ENCODE assay signal across 8 cellular contexts in the genomic region with DNA sequence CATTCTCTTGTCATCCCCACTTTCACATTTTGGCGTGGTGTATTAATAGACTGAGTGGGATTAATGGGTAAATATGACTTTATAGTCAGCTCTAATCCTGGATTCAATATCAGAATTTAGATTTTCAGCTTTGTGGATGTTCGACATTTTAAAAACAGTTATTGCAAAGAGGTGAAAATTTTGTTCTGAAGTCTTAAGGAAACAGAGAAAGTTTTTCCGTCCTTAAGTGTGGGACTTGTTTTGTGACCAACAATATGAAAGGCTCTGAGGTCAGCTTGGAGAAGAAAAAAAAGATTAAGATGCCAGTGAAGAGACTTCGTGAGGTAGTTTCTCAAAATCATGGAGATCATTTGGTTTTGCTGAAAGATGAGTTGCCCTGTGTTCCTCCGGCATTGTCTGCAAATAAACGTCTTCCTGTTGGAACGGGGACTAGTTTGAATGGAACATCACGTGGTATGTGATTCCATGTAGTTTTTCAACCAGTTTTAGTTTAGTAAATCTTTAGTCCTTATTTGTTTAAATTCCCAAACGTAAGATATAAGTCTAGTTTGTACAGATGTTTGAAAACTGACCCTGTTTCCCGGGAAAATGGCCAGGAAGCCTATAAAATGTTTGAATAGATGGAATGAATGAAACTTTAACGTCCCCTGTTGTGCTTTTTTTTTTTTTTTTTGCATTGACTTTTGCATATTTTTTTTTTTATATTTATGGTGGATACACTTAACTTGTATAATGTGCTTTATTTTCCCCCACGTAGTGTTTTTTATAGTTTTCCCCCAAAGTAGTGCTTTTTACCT. TPM values are rescaled to one million over a fixed set of nuclear protein-coding genes. Genes with fewer than 3 reads are reported as not detected.
A peak's percentile ranks its signal among the peaks of the same experiment; 100 is the strongest.
DNase-seq lines count a peak whose midpoint lies in the region; ATAC-seq, FAIRE-seq and TF ChIP-seq lines count a peak whose summit lies in the region.

No MANE protein-coding gene starts in this region.

- no peaks in the 10 kb centered on the region for H3K9me3 Mint-ChIP-seq in IgD-negative memory B cell

- intact Hi-C loops in Panc1 (cut with micrococcal nuclease; ENCODE audit: unreplicated experiment) (no loop called here), HepG2 (cut with micrococcal nuclease; ENCODE audit: unreplicated experiment) (no loop called here)

- FAIRE-seq in HepG2 (lab: Jason Lieb, UNC) = no peak

- peak overlapping the region; percentile 76 for H3K4me3 ChIP-seq in DOHH2 (ENCODE audit: low read length)
- H3K4me3 ChIP-seq in Panc1 (ENCODE audit: low read depth in 2 of 2, low read length in 2 of 2) = peak overlapping the region; percentile 91 to 98
- H3K4me3 ChIP-seq in choroid plexus epithelial cell (ENCODE audit: low read depth, low read length) = peak overlapping the region; percentile 74
- peak overlapping the region; percentile 82 to 84 (median 83) for H3K4me3 ChIP-seq in HepG2 (replicated peaks in 1 of 3; ENCODE audit: insufficient read depth in 1 of 3, low read depth in 2 of 3, low read length in 3 of 3)

- TF ChIP-seq EP300 in HepG2 (IDR thresholded peaks at IDR 0.05; ENCODE audit: low read depth in 2 of 2, low read length in 2 of 2) = no peak
- no peak for TF ChIP-seq EP300 in HepG2 (CRISPR knock-in tag; IDR thresholded peaks at IDR 0.05; ENCODE audit: borderline replicate concordance)

- POLR2A ChIA-PET in Panc1 (lab: Charles Lee) (no interaction called here), HepG2 (lab: Yijun Ruan, JAX) (interaction anchor here (0.8 to 2.6 kb wide), 5 partner anchors 33 to 1159 kb away, joined by 3 to 19 read pairs (median 4); partner anchors contain the start of genes ARID4A, JKAMP, L3HYPDH and TOMM20L)

- H3K4me3 Mint-ChIP-seq in IgD-negative memory B cell = peak overlapping the region; percentile 82 to 99 (median 94)

- H3K27me3 ChIP-seq in DOHH2 (ENCODE audit: control insufficient read depth, low read length) (no peaks in the 10 kb centered on the region), Panc1 (ENCODE audit: control insufficient read depth, insufficient read depth, low read length) (no peaks in the 10 kb centered on the region), HepG2 (ENCODE audit: control insufficient read depth in 1 of 2, insufficient read depth in 2 of 2, low read length in 2 of 2) (no peaks in the 10 kb centered on the region; a peak in 1 of 5 replicates)

- peaks cover 25 to 32% (median 29%) of the 10 kb centered on the region in 3 donors for H3K4me1 Mint-ChIP-seq in IgD-negative memory B cell

- CTCF ChIA-PET in Panc1 (lab: Charles Lee) = no interaction called here
- CTCF ChIA-PET in HepG2 (lab: Yijun Ruan, JAX; ENCODE audit: low intra/inter-chr PET ratio, low total read pairs) = no interaction called here

- peaks cover 2% of the 10 kb centered on the region for H3K36me3 Mint-ChIP-seq in IgD-negative memory B cell

- TF ChIP-seq POLR2A in HepG2 (IDR thresholded peaks at IDR 0.05; ENCODE audit: insufficient read depth in 1 of 2, low read depth in 2 of 2, low read length in 2 of 2) = no peak; a peak in 1 of 4 replicates

- H3K4me1 ChIP-seq in DOHH2 (ENCODE audit: control insufficient read depth, low read length) (peaks cover 36% of the 10 kb centered on the region), Panc1 (ENCODE audit: control insufficient read depth, insufficient read depth, low read length) (peaks cover 5% of the 10 kb centered on the region; the same call in 1 of the 2 replicates), HepG2 (ENCODE audit: insufficient read depth, low read length) (peaks cover 40% of the 10 kb centered on the region)

- H3K36me3 ChIP-seq in DOHH2 (ENCODE audit: control insufficient read depth, low read length) (peaks cover 58% of the 10 kb centered on the region), Panc1 (ENCODE audit: control insufficient read depth, insufficient read depth, low read length) (peaks cover 2% of the 10 kb centered on the region), HepG2 (replicated peaks in 1 of 2; ENCODE audit: control insufficient read depth in 1 of 2, insufficient read depth in 2 of 2, low read length in 2 of 2) (peaks cover 5 to 16% of the 10 kb centered on the region in 2 experiments; a peak in 4 of 5 replicates)

- H3K9me2 ChIP-seq in DOHH2 (replicated peaks; ENCODE audit: control insufficient read depth, low read length) = no peaks in the 10 kb centered on the region

- peak overlapping the region; percentile 87 for H3K4me2 ChIP-seq in DOHH2 (ENCODE audit: low read length)
- H3K4me2 ChIP-seq in HepG2 (ENCODE audit: low read depth, low read length) = peak overlapping the region; percentile 80

- no peak for TF ChIP-seq RAD21 in HepG2 (CRISPR knock-in tag; IDR thresholded peaks at IDR 0.05)

- peak overlapping the region; percentile 87 to 100 (median 99) for H3K27ac Mint-ChIP-seq in IgD-negative memory B cell

- in situ Hi-C loops in Panc1 (cut with HindIII; ENCODE audit: low pct_unique_long_range_greater_than_20kb, low sequenced_read_pairs) = no loop called here
- in situ Hi-C loops in HepG2 (cut with HindIII; ENCODE audit: extremely low pct_ligation_motif_present, low pct_unique_long_range_greater_than_20kb) = no loop called here

- H3K9me3 ChIP-seq in DOHH2 (ENCODE audit: control insufficient read depth, insufficient read depth, low read length) = no peaks in the 10 kb centered on the region
- no peaks in the 10 kb centered on the region for H3K9me3 ChIP-seq in Panc1 (ENCODE audit: control insufficient read depth, insufficient read depth, low read depth, low read length)
- no peaks in the 10 kb centered on the region for H3K9me3 ChIP-seq in HepG2 (ENCODE audit: low read length)

- TF ChIP-seq CTCF in DOHH2 (IDR thresholded peaks at IDR 0.05; ENCODE audit: low read depth, low read length, poor library complexity, severe bottlenecking) (no peak), Panc1 (IDR thresholded peaks at IDR 0.05) (no peak), choroid plexus epithelial cell (conservative IDR thresholded peaks at IDR 0.05; ENCODE audit: low read depth, low read length) (no peak), HepG2 (CRISPR knock-in tag; IDR thresholded peaks at IDR 0.05) (no peak)

- peak; percentile 32 for DNase-seq in Panc1 (ENCODE audit: low read depth, low spot score)
- peak; percentile 69 for DNase-seq in choroid plexus epithelial cell (ENCODE audit: low read depth)
- DNase-seq in HepG2 (ENCODE audit: low spot score) = peak; percentile 56
- DNase-seq in superior temporal gyrus (ENCODE audit: extremely low spot score) = peak; percentile 66
- no peak for DNase-seq in epidermal melanocyte (ENCODE audit: insufficient read length, low spot score)

- ATAC-seq in Panc1 (no peak), HepG2 (peak; percentile 59), GM21526 (IDR thresholded peaks at IDR 0.05; ENCODE audit: low FRiP score, unreplicated experiment) (no peak)

- peaks cover 7% of the 10 kb centered on the region for H3F3A ChIP-seq in DOHH2 (ENCODE audit: control insufficient read depth, insufficient read depth)

- H4K20me1 ChIP-seq in DOHH2 (ENCODE audit: control insufficient read depth, insufficient read depth, low read depth, low read length) (no peaks in the 10 kb centered on the region), HepG2 (ENCODE audit: insufficient read depth, low read length) (no peaks in the 10 kb centered on the region)

- peak overlapping the region; percentile 88 for H3K9ac ChIP-seq in HepG2 (ENCODE audit: insufficient read depth, low read depth, low read length)

- peaks cover 2% of the 10 kb centered on the region for H3K27me3 Mint-ChIP-seq in IgD-negative memory B cell

- peaks cover 68% of the 10 kb centered on the region for H3K79me2 ChIP-seq in DOHH2 (ENCODE audit: control insufficient read depth, low read length)
- peaks cover 44% of the 10 kb centered on the region for H3K79me2 ChIP-seq in HepG2 (ENCODE audit: insufficient read depth, low read length)

- H3K27ac ChIP-seq in DOHH2 (ENCODE audit: low read depth, low read length) (peak overlapping the region; percentile 96), Panc1 (ENCODE audit: low read length) (peak overlapping the region; percentile 100), HepG2 (ENCODE audit: extremely low read length, insufficient read depth, low read length) (peak overlapping the region; percentile 96)

- WGBS in HepG2 (ENCODE audit: low lambda C conversion rate) = 1% methylated on average over 12 of the region's 12 CpGs

- peak overlapping the region; percentile 79 for H2AFZ ChIP-seq in HepG2 (ENCODE audit: low read length)

- BruUV-seq in Panc1 (replicated peaks; lab: Mats Ljungman, UMichigan) (TSS peak; percentile 93), HepG2 (replicated peaks; lab: Mats Ljungman, UMichigan) (TSS peak; percentile 87)

RNA-seq across cellular contexts. Expression of gene KIAA0586, which starts 0.7 kb away (rescaled TPM):
- polyA plus RNA-seq in IgD-negative memory B cell = 17.5 TPM
- 14.7 TPM for total RNA-seq in Panc1 (2021; ENCODE audit: unreplicated experiment)
- polyA plus RNA-seq in Panc1 (2012; ENCODE audit: insufficient read length) = 6.9 TPM
- total RNA-seq in HepG2 (2016; rRNA removed; fragmentation: Illumina TruSeq; extraction: Trizol) = 25.2 and 37.6 TPM in 2 replicates
- total RNA-seq in HepG2 (2016; cell fraction: cytosol; rRNA removed; fragmentation: Illumina TruSeq; extraction: Trizol; ENCODE audit: low read depth) = 4.2 and 5.4 TPM in 2 replicates
- total RNA-seq in HepG2 (2016; cell fraction: insoluble cytoplasmic fraction; rRNA removed; fragmentation: Illumina TruSeq; extraction: Trizol) = 26.5 and 35.3 TPM in 2 replicates
- 10.7 and 11.8 TPM in 2 replicates for total RNA-seq in HepG2 (2016; cell fraction: membrane; rRNA removed; fragmentation: Illumina TruSeq; extraction: Trizol)
- 28.1 and 44.6 TPM in 2 replicates for total RNA-seq in HepG2 (2016; cell fraction: nucleus; rRNA removed; fragmentation: Illumina TruSeq; extraction: Trizol)
- 10.1 and 12.6 TPM in 2 replicates for polyA plus RNA-seq in HepG2 (2011; rRNA removed)
- polyA plus RNA-seq in HepG2 (2011; cell fraction: cytosol; rRNA removed) = 5.6 and 6.7 TPM in 2 replicates
- polyA plus RNA-seq in HepG2 (2011; cell fraction: nucleus; rRNA removed) = 6.7 and 7.4 TPM in 2 replicates
- polyA plus RNA-seq in HepG2 (2012) = 7.2 and 9.9 TPM in 2 replicates
- polyA plus RNA-seq in HepG2 (2016; cell fraction: cytosol; fragmentation: Illumina TruSeq; extraction: Trizol; ENCODE audit: low read depth) = 1.4 and 1.6 TPM in 2 replicates
- polyA plus RNA-seq in HepG2 (2016; cell fraction: insoluble cytoplasmic fraction; fragmentation: Illumina TruSeq; extraction: Trizol; ENCODE audit: low read depth) = 16.9 and 17.3 TPM in 2 replicates
- 2.3 and 2.9 TPM in 2 replicates for polyA plus RNA-seq in HepG2 (2016; cell fraction: membrane; fragmentation: Illumina TruSeq; extraction: Trizol; ENCODE audit: low read depth)
- polyA plus RNA-seq in HepG2 (2016; cell fraction: nucleus; fragmentation: Illumina TruSeq; extraction: Trizol; ENCODE audit: insufficient read depth, low read depth) = 16.4 and 20.5 TPM in 2 replicates
- polyA minus RNA-seq in HepG2 (2011; rRNA and poly(A)+ RNA removed; ENCODE audit: low replicate concordance) = 18.3 and 31.2 TPM in 2 replicates
- polyA minus RNA-seq in HepG2 (2011; cell fraction: cytosol; rRNA and poly(A)+ RNA removed) = 13.4 and 19.8 TPM in 2 replicates
- polyA minus RNA-seq in HepG2 (2011; cell fraction: nucleus; rRNA and poly(A)+ RNA removed) = 55.9 and 64.5 TPM in 2 replicates

RNA-seq across cellular contexts. Expression of gene TIMM9, which starts 0.9 kb away (rescaled TPM):
- polyA plus RNA-seq in IgD-negative memory B cell = 76.1 TPM
- 34.4 TPM for total RNA-seq in Panc1 (2021; ENCODE audit: unreplicated experiment)
- polyA plus RNA-seq in Panc1 (2012; ENCODE audit: insufficient read length) = 30.3 TPM
- total RNA-seq in HepG2 (2016; rRNA removed; fragmentation: Illumina TruSeq; extraction: Trizol) = 42.5 and 58.2 TPM in 2 replicates
- 62.3 and 64.8 TPM in 2 replicates for total RNA-seq in HepG2 (2016; cell fraction: cytosol; rRNA removed; fragmentation: Illumina TruSeq; extraction: Trizol; ENCODE audit: low read depth)
- 50.4 and 66.6 TPM in 2 replicates for total RNA-seq in HepG2 (2016; cell fraction: insoluble cytoplasmic fraction; rRNA removed; fragmentation: Illumina TruSeq; extraction: Trizol)
- total RNA-seq in HepG2 (2016; cell fraction: membrane; rRNA removed; fragmentation: Illumina TruSeq; extraction: Trizol) = 69.8 and 70.5 TPM in 2 replicates
- 15.9 and 19.8 TPM in 2 replicates for total RNA-seq in HepG2 (2016; cell fraction: nucleus; rRNA removed; fragmentation: Illumina TruSeq; extraction: Trizol)
- 24.4 and 30.5 TPM in 2 replicates for polyA plus RNA-seq in HepG2 (2011; rRNA removed)
- polyA plus RNA-seq in HepG2 (2011; cell fraction: cytosol; rRNA removed) = 32.7 and 60.6 TPM in 2 replicates
- 8.1 and 13.9 TPM in 2 replicates for polyA plus RNA-seq in HepG2 (2011; cell fraction: nucleus; rRNA removed)
- 126 and 136 TPM in 2 replicates for polyA plus RNA-seq in HepG2 (2012)
- polyA plus RNA-seq in HepG2 (2016; cell fraction: cytosol; fragmentation: Illumina TruSeq; extraction: Trizol; ENCODE audit: low read depth) = 62.8 and 79.8 TPM in 2 replicates
- polyA plus RNA-seq in HepG2 (2016; cell fraction: insoluble cytoplasmic fraction; fragmentation: Illumina TruSeq; extraction: Trizol; ENCODE audit: low read depth) = 106 and 111 TPM in 2 replicates
- 86.4 and 100 TPM in 2 replicates for polyA plus RNA-seq in HepG2 (2016; cell fraction: membrane; fragmentation: Illumina TruSeq; extraction: Trizol; ENCODE audit: low read depth)
- polyA plus RNA-seq in HepG2 (2016; cell fraction: nucleus; fragmentation: Illumina TruSeq; extraction: Trizol; ENCODE audit: insufficient read depth, low read depth) = 48.4 and 55.3 TPM in 2 replicates
- polyA minus RNA-seq in HepG2 (2011; rRNA and poly(A)+ RNA removed; ENCODE audit: low replicate concordance) = 9.7 and 18.3 TPM in 2 replicates
- polyA minus RNA-seq in HepG2 (2011; cell fraction: cytosol; rRNA and poly(A)+ RNA removed) = 22.8 and 35.7 TPM in 2 replicates
- polyA minus RNA-seq in HepG2 (2011; cell fraction: nucleus; rRNA and poly(A)+ RNA removed) = 9.0 and 15.0 TPM in 2 replicates

RNA-seq across cellular contexts. Expression of gene TOMM20L, which starts 32.5 kb away (rescaled TPM):
- not detected for polyA plus RNA-seq in IgD-negative memory B cell
- not detected for total RNA-seq in Panc1 (2021; ENCODE audit: unreplicated experiment)
- polyA plus RNA-seq in Panc1 (2012; ENCODE audit: insufficient read length) = not detected
- 0.46 TPM in 1 of 2 replicates, not detected in the other for total RNA-seq in HepG2 (2016; rRNA removed; fragmentation: Illumina TruSeq; extraction: Trizol)
- 0.51 TPM in 1 of 2 replicates, not detected in the other for total RNA-seq in HepG2 (2016; cell fraction: cytosol; rRNA removed; fragmentation: Illumina TruSeq; extraction: Trizol; ENCODE audit: low read depth)
- total RNA-seq in HepG2 (2016; cell fraction: insoluble cytoplasmic fraction; rRNA removed; fragmentation: Illumina TruSeq; extraction: Trizol) = not detected in 2 replicates
- not detected in 2 replicates for total RNA-seq in HepG2 (2016; cell fraction: membrane; rRNA removed; fragmentation: Illumina TruSeq; extraction: Trizol)
- not detected in 2 replicates for total RNA-seq in HepG2 (2016; cell fraction: nucleus; rRNA removed; fragmentation: Illumina TruSeq; extraction: Trizol)
- not detected in 2 replicates for polyA plus RNA-seq in HepG2 (2011; rRNA removed)
- polyA plus RNA-seq in HepG2 (2011; cell fraction: cytosol; rRNA removed) = not detected in 2 replicates
- polyA plus RNA-seq in HepG2 (2011; cell fraction: nucleus; rRNA removed) = not detected in 2 replicates
- polyA plus RNA-seq in HepG2 (2012) = 0.32 TPM in 1 of 2 replicates, not detected in the other
- 0.59 and 0.78 TPM in 2 replicates for polyA plus RNA-seq in HepG2 (2016; cell fraction: cytosol; fragmentation: Illumina TruSeq; extraction: Trizol; ENCODE audit: low read depth)
- polyA plus RNA-seq in HepG2 (2016; cell fraction: insoluble cytoplasmic fraction; fragmentation: Illumina TruSeq; extraction: Trizol; ENCODE audit: low read depth) = 0.50 TPM in 1 of 2 replicates, not detected in the other
- 0.35 TPM in 1 of 2 replicates, not detected in the other for polyA plus RNA-seq in HepG2 (2016; cell fraction: membrane; fragmentation: Illumina TruSeq; extraction: Trizol; ENCODE audit: low read depth)
- not detected in 2 replicates for polyA plus RNA-seq in HepG2 (2016; cell fraction: nucleus; fragmentation: Illumina TruSeq; extraction: Trizol; ENCODE audit: insufficient read depth, low read depth)
- not detected in 2 replicates for polyA minus RNA-seq in HepG2 (2011; rRNA and poly(A)+ RNA removed; ENCODE audit: low replicate concordance)
- polyA minus RNA-seq in HepG2 (2011; cell fraction: cytosol; rRNA and poly(A)+ RNA removed) = not detected in 2 replicates
- not detected in 2 replicates for polyA minus RNA-seq in HepG2 (2011; cell fraction: nucleus; rRNA and poly(A)+ RNA removed)
